In genomic region chr18:9734189-9734588, GRCh38 we compare ENCODE assay signal across 13 cellular contexts. TPM values are rescaled to one million over a fixed set of nuclear protein-coding genes. Genes with fewer than 3 reads are reported as not detected.
DNase-seq lines count a peak whose midpoint lies in the region; ATAC-seq, FAIRE-seq and TF ChIP-seq lines count a peak whose summit lies in the region.
"Had no signal": no experiment of that assay in that cellular context is flagged by ENCODE, and none has a peak within 500 bp of the region (broad histone marks: within the 10 kb centered on the region; RNA-seq: fewer than 3 reads in every experiment).

No MANE protein-coding gene starts in this region.

- no peaks in the 10 kb centered on the region for H3K9me1 ChIP-seq in keratinocyte (ENCODE audit: control insufficient read depth, extremely low read depth, insufficient read depth, low read length)

- H2AFZ ChIP-seq in keratinocyte (ENCODE audit: control insufficient read depth, low read length) = no peak overlapping the region

- peaks cover 26% of the 10 kb centered on the region for H3K4me1 ChIP-seq in keratinocyte (ENCODE audit: control insufficient read depth, extremely low read depth, insufficient read depth, low read length)
- peaks cover 0 to 48% (median 15%) of the 10 kb centered on the region in 6 donors for H3K4me1 ChIP-seq in spleen

- no peaks in the 10 kb centered on the region for H3K4me1 Mint-ChIP-seq in T-helper 17 cell
- H3K4me1 Mint-ChIP-seq in stimulated activated memory B cell treated with anti-CD40 and anti-IgM and Interleukin-4, amounts not matched to agents 10 μg/mL and 1 μg/mL and 100 μg/mL, for 72 hours = peaks cover 36% of the 10 kb centered on the region

- no peak for FAIRE-seq in keratinocyte (lab: Jason Lieb, UNC)
- FAIRE-seq: GM12892 had no signal

- intact Hi-C loops in spleen (cut with DNase I; ENCODE audit: low total_unique reads) = no loop called here

- H3K4me3 Mint-ChIP-seq in T-helper 17 cell = peak overlapping the region; percentile 69
- H3K4me3 Mint-ChIP-seq in stimulated activated memory B cell treated with anti-CD40 and anti-IgM and Interleukin-4, amounts not matched to agents 10 μg/mL and 1 μg/mL and 100 μg/mL, for 72 hours = no peak overlapping the region

- H3K27ac ChIP-seq in keratinocyte (ENCODE audit: control insufficient read depth, insufficient read depth, low read length) = peak overlapping the region; percentile 19
- peak overlapping the region in 6 of 8 donors; percentile 33 to 84 (median 60) for H3K27ac ChIP-seq in spleen
- H3K27ac ChIP-seq: tibial artery had no signal

- H3K27me3 ChIP-seq in keratinocyte (ENCODE audit: control insufficient read depth, extremely low read depth, insufficient read depth, low read length) (no peaks in the 10 kb centered on the region), spleen (replicated peaks in 1 of 7) (no peaks in the 10 kb centered on the region)
- H3K27me3 ChIP-seq: tibial artery had no signal

- dilution Hi-C loops in keratinocyte (cut with MboI; ENCODE audit: extremely low pct_ligation_motif_present, low sequenced_read_pairs) = no loop called here

- H3K9ac ChIP-seq in keratinocyte (ENCODE audit: control insufficient read depth, extremely low read depth, insufficient read depth, low read length) = peak overlapping the region; percentile 7

- H3K27me3 Mint-ChIP-seq in T-helper 17 cell = peaks cover 71% of the 10 kb centered on the region
- no peaks in the 10 kb centered on the region for H3K27me3 Mint-ChIP-seq in stimulated activated memory B cell treated with anti-CD40 and anti-IgM and Interleukin-4, amounts not matched to agents 10 μg/mL and 1 μg/mL and 100 μg/mL, for 72 hours

- H3K27ac Mint-ChIP-seq in T-helper 17 cell = no peak overlapping the region
- no peak overlapping the region for H3K27ac Mint-ChIP-seq in stimulated activated memory B cell treated with anti-CD40 and anti-IgM and Interleukin-4, amounts not matched to agents 10 μg/mL and 1 μg/mL and 100 μg/mL, for 72 hours

- peaks cover 2% of the 10 kb centered on the region for H3K36me3 Mint-ChIP-seq in T-helper 17 cell (ENCODE audit: low read depth)
- peaks cover 30% of the 10 kb centered on the region for H3K36me3 Mint-ChIP-seq in stimulated activated memory B cell treated with anti-CD40 and anti-IgM and Interleukin-4, amounts not matched to agents 10 μg/mL and 1 μg/mL and 100 μg/mL, for 72 hours

- TF ChIP-seq CTCF in keratinocyte (optimal IDR thresholded peaks at IDR 0.05 in 1 of 3, IDR thresholded peaks at IDR 0.05 in 1 of 3, conservative IDR thresholded peaks at IDR 0.05 in 1 of 3; ENCODE audit: extremely low read depth in 1 of 3, insufficient read depth in 2 of 3, low read length in 3 of 3) = no peak
- TF ChIP-seq CTCF in spleen (IDR thresholded peaks at IDR 0.05 in 8 of 11, conservative IDR thresholded peaks at IDR 0.05 in 3 of 11) = no peak

- H3K36me3 ChIP-seq in keratinocyte (ENCODE audit: control insufficient read depth in 2 of 2, extremely low read depth in 1 of 2, insufficient read depth in 2 of 2, low read length in 2 of 2) = peaks cover 7 to 8% of the 10 kb centered on the region in 2 experiments
- peaks cover 0 to 33% (median 4%) of the 10 kb centered on the region in 6 donors for H3K36me3 ChIP-seq in spleen

- H3K4me3 ChIP-seq in keratinocyte (ENCODE audit: control insufficient read depth in 2 of 3, extremely low read depth in 1 of 3, insufficient read depth in 2 of 3, low read depth in 1 of 3, low read length in 3 of 3) = no peak overlapping the region
- no peak overlapping the region for H3K4me3 ChIP-seq in spleen
- H3K4me3 ChIP-seq: skin epidermis, tibial artery had no signal

- ATAC-seq in T-helper 17 cell (no peak), GM19328 (IDR thresholded peaks at IDR 0.05; ENCODE audit: unreplicated experiment) (no peak)
- no peak for ATAC-seq in stimulated activated memory B cell treated with anti-CD40 and anti-IgM and Interleukin-4, amounts not matched to agents 10 μg/mL and 1 μg/mL and 100 μg/mL, for 72 hours

- no peaks in the 10 kb centered on the region for H3K9me3 Mint-ChIP-seq in stimulated activated memory B cell treated with anti-CD40 and anti-IgM and Interleukin-4, amounts not matched to agents 10 μg/mL and 1 μg/mL and 100 μg/mL, for 72 hours

- no peaks in the 10 kb centered on the region for H4K20me1 ChIP-seq in keratinocyte (ENCODE audit: control insufficient read depth, extremely low read depth, insufficient read depth, low read length)

- DNase-seq in NOMO-1 treated with DMSO at 0.1 percent for 48 hours (lab: John Stamatoyannopoulos, UW; ENCODE audit: unreplicated experiment) = peak; percentile 23
- no peak for DNase-seq in NOMO-1 (lab: John Stamatoyannopoulos, UW; ENCODE audit: unreplicated experiment in 2 of 2)
- no peak for DNase-seq in T-helper 17 cell
- no peak for DNase-seq in keratinocyte (ENCODE audit: low read depth, low spot score)
- no peak for DNase-seq in spleen
- no peak for DNase-seq in KG1 (lab: John Stamatoyannopoulos, UW)
- DNase-seq: activated CD4-positive, alpha-beta T cell treated with anti-CD3 and anti-CD28 coated beads for 48 hours; GOT3; tibial artery had no signal

- peaks cover 30% of the 10 kb centered on the region for H3K79me2 ChIP-seq in keratinocyte (ENCODE audit: control insufficient read depth, insufficient read depth, low read length)

- H3K9me3 ChIP-seq in T-helper 17 cell (ENCODE audit: control insufficient read depth, low read length, poor library complexity, severe bottlenecking) (no peaks in the 10 kb centered on the region), keratinocyte (ENCODE audit: control insufficient read depth, low read depth, low read length) (no peaks in the 10 kb centered on the region), spleen (no peaks in the 10 kb centered on the region)
- H3K9me3 ChIP-seq: tibial artery had no signal

- H3K4me2 ChIP-seq in keratinocyte (ENCODE audit: control insufficient read depth, extremely low read depth, insufficient read depth, low read depth, low read length) = no peak overlapping the region

- WGBS in spleen, 5 donors = 38 to 59% (median 50%) methylated on average over 9 of the region's 9 CpGs

- no peak for TF ChIP-seq POLR2A in spleen (IDR thresholded peaks at IDR 0.05)

RNA-seq across cellular contexts. Expression of gene RAB31, which starts 26.1 kb away (rescaled TPM):
- 10 to 100 TPM in 1 of 2 donors, 1 to 10 TPM in 1; 2.9 to 15.6 TPM for total RNA-seq in T-helper 17 cell
- 40.4 to 53.9 TPM (median 47.0 TPM) in 3 replicates for polyA plus RNA-seq in keratinocyte
- 13.5 TPM for polyA plus RNA-seq in keratinocyte (2011; ENCODE audit: low read depth)
- 42.4 and 68.1 TPM in 2 replicates for polyA plus RNA-seq in keratinocyte (2011; cell fraction: cytosol; rRNA removed)
- polyA plus RNA-seq in keratinocyte (2011; cell fraction: nucleus; rRNA removed) = 64.7 and 66.8 TPM in 2 replicates
- 22.9 and 43.5 TPM in 2 replicates for polyA plus RNA-seq in keratinocyte (2012; ENCODE audit: low replicate concordance)
- polyA minus RNA-seq in keratinocyte = 24.2 to 57.1 TPM (median 52.3 TPM) in 3 replicates
- polyA minus RNA-seq in keratinocyte (2011; cell fraction: cytosol; rRNA and poly(A)+ RNA removed) = 36.8 TPM
- 14.5 and 32.2 TPM in 2 replicates for polyA minus RNA-seq in keratinocyte (2011; cell fraction: nucleus; rRNA and poly(A)+ RNA removed)
- total RNA-seq in spleen = 100 to 1,000 TPM in 1 of 7 donors, 10 to 100 TPM in 6; 51.7 to 112 (median 83.1) TPM
- 10 to 100 TPM; 12.3 to 22.9 (median 15.6) TPM for polyA plus RNA-seq in spleen
